In the genomic region with DNA sequence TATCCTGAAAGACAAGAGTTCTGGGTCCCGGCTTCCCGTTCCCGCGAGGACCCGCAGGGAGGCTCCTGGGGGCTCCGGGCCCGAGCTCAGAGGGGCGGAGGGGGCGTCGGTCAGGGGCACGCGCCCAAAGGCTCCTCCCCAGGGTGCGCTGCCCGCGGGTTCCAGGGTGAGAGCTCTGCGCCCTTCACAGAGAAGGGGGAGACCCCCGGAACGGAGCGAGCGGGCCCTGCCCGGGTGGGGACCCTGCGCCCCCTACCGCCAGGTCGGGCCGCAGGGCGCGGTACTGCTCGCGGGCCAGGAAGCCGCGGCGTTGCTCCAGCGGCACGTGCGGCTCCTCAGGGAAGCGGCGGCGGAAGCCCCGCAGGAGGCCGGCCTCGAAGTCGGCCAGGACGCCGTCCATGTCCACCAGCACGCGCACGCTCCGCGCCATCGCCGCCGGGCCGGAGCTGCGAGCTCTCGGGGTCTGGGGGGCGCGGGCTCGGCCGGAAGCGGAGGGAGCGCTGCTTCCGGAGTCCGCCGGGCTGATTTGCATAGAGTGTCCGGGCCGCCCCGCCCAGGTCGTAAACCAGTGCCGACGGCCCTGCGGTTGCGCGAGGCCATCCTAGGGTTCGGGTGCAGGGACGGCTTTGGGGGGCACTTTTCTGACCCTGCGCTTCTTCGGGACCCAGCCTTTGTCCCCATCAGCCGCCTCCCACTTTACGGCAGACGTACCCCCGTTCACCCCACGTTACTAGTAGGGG, we compare ENCODE assay signal across 8 cellular contexts. TPM values are rescaled to one million over a fixed set of nuclear protein-coding genes. Genes with fewer than 3 reads are reported as not detected.
DNase-seq lines count a peak whose midpoint lies in the region; ATAC-seq, FAIRE-seq and TF ChIP-seq lines count a peak whose summit lies in the region.

A gene (minus strand): TSS at position 465 of the 740 bp plus-strand sequence. CDS start 35 bp downstream, at position 430.

- TF ChIP-seq POLR2A in endothelial cell of umbilical vein (IDR thresholded peaks at IDR 0.05; ENCODE audit: low read depth, low read length) = peak; percentile 83

- H3K79me2 ChIP-seq in endothelial cell of umbilical vein (ENCODE audit: control insufficient read depth, insufficient read depth, low read length) = peaks cover 2% of the 10 kb centered on the region

- BruUV-seq in endothelial cell of umbilical vein (replicated peaks; lab: Mats Ljungman, UMichigan) = no TSS peak

- H3K36me3 ChIP-seq in endothelial cell of umbilical vein (ENCODE audit: control insufficient read depth in 2 of 2, extremely low read depth in 1 of 2, insufficient read depth in 2 of 2, low read length in 2 of 2) = peaks cover 5 to 15% of the 10 kb centered on the region in 2 experiments

- H3K9me1 ChIP-seq in endothelial cell of umbilical vein (replicated peaks; ENCODE audit: control insufficient read depth, extremely low read depth, insufficient read depth, low read length) = no peaks in the 10 kb centered on the region

- no peak for FAIRE-seq in endothelial cell of umbilical vein (lab: Jason Lieb, UNC)

- TF ChIP-seq CTCF in endothelial cell of umbilical vein (IDR thresholded peaks at IDR 0.05; ENCODE audit: extremely low read depth in 1 of 2, insufficient read depth in 1 of 2, low read depth in 1 of 2, low read length in 2 of 2) = peak; percentile 72

- no peaks in the 10 kb centered on the region for H3K27me3 ChIP-seq in endothelial cell of umbilical vein (ENCODE audit: control insufficient read depth in 2 of 2, insufficient read depth in 2 of 2, low read length in 2 of 2)

- ATAC-seq in GM19395 (IDR thresholded peaks at IDR 0.05; ENCODE audit: unreplicated experiment) = peak; percentile 84
- peak; percentile 63 for ATAC-seq in HG03520 (IDR thresholded peaks at IDR 0.05; ENCODE audit: unreplicated experiment)

- CTCF ChIA-PET in endothelial cell of umbilical vein (lab: Charles Lee) = interaction anchor here (0.6 to 8.8 kb wide), 18 partner anchors 8 to 170 kb away, joined by 3 to 138 read pairs (median 6); a partner anchor contains a TSS

- dilution Hi-C loops in endothelial cell of umbilical vein (cut with MboI; ENCODE audit: extremely low pct_ligation_motif_present, low sequenced_read_pairs) = no loop called here

- POLR2A ChIA-PET in endothelial cell of umbilical vein (lab: Charles Lee) = interaction anchor here (1.4 kb wide), 1 partner anchor 17 kb away, joined by 5 read pairs; no protein-coding TSS in a partner anchor

- no peaks in the 10 kb centered on the region for H3K9me3 ChIP-seq in endothelial cell of umbilical vein (replicated peaks; ENCODE audit: control insufficient read depth, insufficient read depth, low read length)

- peaks cover 9% of the 10 kb centered on the region for H3K4me1 ChIP-seq in endothelial cell of umbilical vein (ENCODE audit: control insufficient read depth, extremely low read depth, insufficient read depth, low read length)

- H3K27ac ChIP-seq in endothelial cell of umbilical vein (ENCODE audit: insufficient read depth, low read depth, low read length) = peak within 1 kb of the TSS; percentile 51

- H3K4me3 ChIP-seq in endothelial cell of umbilical vein (replicated peaks in 1 of 3; ENCODE audit: insufficient read depth in 1 of 3, low read depth in 1 of 3, low read length in 3 of 3) = peak within 1 kb of the TSS; percentile 47 to 53 (median 50)

- H4K20me1 ChIP-seq in endothelial cell of umbilical vein (replicated peaks; ENCODE audit: control insufficient read depth, extremely low read depth, insufficient read depth, low read length) = no peaks in the 10 kb centered on the region

- H3K4me2 ChIP-seq in endothelial cell of umbilical vein (ENCODE audit: insufficient read depth, low read length) = peak within 1 kb of the TSS; percentile 67

- peak; percentile 61 for DNase-seq in COLO829 (ENCODE audit: low spot score)
- DNase-seq in NOMO-1 treated with DMSO at 0.1 percent for 48 hours (lab: John Stamatoyannopoulos, UW; ENCODE audit: unreplicated experiment) = peak; percentile 72
- peak; percentile 71 for DNase-seq in activated CD8-positive, alpha-beta memory T cell treated with anti-CD3 and anti-CD28 coated beads, Interleukin-2, amount 50 U/mL, for 4 hours
- DNase-seq in endothelial cell of umbilical vein (ENCODE audit: low read depth, low spot score) = peak; percentile 73
- peak; percentile 69 for DNase-seq in midbrain (lab: John Stamatoyannopoulos, UW)
- peak; percentile 73 for DNase-seq in stimulated activated CD8-positive, alpha-beta memory T cell treated with anti-CD3 and anti-CD28 coated beads, Interleukin-7, amount 100 ng/mL, for 48 hours (ENCODE audit: extremely low read depth in 1 of 2, low read depth in 1 of 2)

- intact Hi-C loops in endothelial cell of umbilical vein (cut with micrococcal nuclease) = loop anchor here (1.0 to 2.0 kb wide), 4 partner anchors 17 to 170 kb away; a partner anchor contains a TSS

- peak within 1 kb of the TSS; percentile 65 for H3K9ac ChIP-seq in endothelial cell of umbilical vein (replicated peaks; ENCODE audit: extremely low read depth, insufficient read depth, low read length)

- peak within 1 kb of the TSS; percentile 68 for H2AFZ ChIP-seq in endothelial cell of umbilical vein (ENCODE audit: low read depth, low read length)

TF ChIP-seq in endothelial cell of umbilical vein, 7 proteins besides CTCF, POLR2A, EP300 and RAD21:
- TF ChIP-seq JUN (IDR thresholded peaks at IDR 0.05; ENCODE audit: borderline replicate concordance, insufficient read depth, insufficient read length, low read depth) (no peak), POLR2AphosphoS5 (IDR thresholded peaks at IDR 0.05; ENCODE audit: insufficient read depth, low read depth, low read length) (peak; percentile 99), EZH2 (IDR thresholded peaks at IDR 0.05; ENCODE audit: borderline replicate concordance, low read depth, low read length, severe bottlenecking) (no peak), MYC (IDR thresholded peaks at IDR 0.05; ENCODE audit: low read depth, low read length) (peak; percentile 28), FOS (IDR thresholded peaks at IDR 0.05; ENCODE audit: borderline replicate concordance, insufficient read depth, low read length) (no peak), GATA2 (IDR thresholded peaks at IDR 0.05; ENCODE audit: insufficient read depth, insufficient read length, low read depth, low read length) (no peak)
- TF ChIP-seq, protein P1, sequence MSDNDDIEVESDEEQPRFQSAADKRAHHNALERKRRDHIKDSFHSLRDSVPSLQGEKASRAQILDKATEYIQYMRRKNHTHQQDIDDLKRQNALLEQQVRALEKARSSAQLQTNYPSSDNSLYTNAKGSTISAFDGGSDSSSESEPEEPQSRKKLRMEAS (IDR thresholded peaks at IDR 0.05; ENCODE audit: insufficient read depth, insufficient read length) = peak; percentile 90

RNA-seq across cellular contexts. Expression of the gene that starts here (rescaled TPM):
- 32.6 and 39.2 TPM in 2 replicates for total RNA-seq in endothelial cell of umbilical vein
- 29.1 and 38.0 TPM in 2 replicates for polyA plus RNA-seq in endothelial cell of umbilical vein
- polyA plus RNA-seq in endothelial cell of umbilical vein (2011; cell fraction: cytosol; rRNA removed) = 19.9 and 31.5 TPM in 2 replicates
- polyA plus RNA-seq in endothelial cell of umbilical vein (2011; cell fraction: nucleus; rRNA removed) = 32.4 and 37.5 TPM in 2 replicates
- polyA plus RNA-seq in endothelial cell of umbilical vein (2012) = 22.4 and 23.6 TPM in 2 replicates
- polyA minus RNA-seq in endothelial cell of umbilical vein = 7.8 and 8.9 TPM in 2 replicates
- polyA minus RNA-seq in endothelial cell of umbilical vein (2011; cell fraction: cytosol; rRNA and poly(A)+ RNA removed) = 16.2 TPM
- 5.0 and 6.6 TPM in 2 replicates for polyA minus RNA-seq in endothelial cell of umbilical vein (2011; cell fraction: nucleus; rRNA and poly(A)+ RNA removed)

Comparison
In these comparisons a context has a peak if more than half of its experiments do, and no peak if none do; other contexts are left out.
1. Peak in every context shown above with its lines: DNase-seq, ATAC-seq, H3K4me3 ChIP-seq and H3K27ac ChIP-seq.